8 cellular contexts compared by ENCODE assay signal in the genomic region with DNA sequence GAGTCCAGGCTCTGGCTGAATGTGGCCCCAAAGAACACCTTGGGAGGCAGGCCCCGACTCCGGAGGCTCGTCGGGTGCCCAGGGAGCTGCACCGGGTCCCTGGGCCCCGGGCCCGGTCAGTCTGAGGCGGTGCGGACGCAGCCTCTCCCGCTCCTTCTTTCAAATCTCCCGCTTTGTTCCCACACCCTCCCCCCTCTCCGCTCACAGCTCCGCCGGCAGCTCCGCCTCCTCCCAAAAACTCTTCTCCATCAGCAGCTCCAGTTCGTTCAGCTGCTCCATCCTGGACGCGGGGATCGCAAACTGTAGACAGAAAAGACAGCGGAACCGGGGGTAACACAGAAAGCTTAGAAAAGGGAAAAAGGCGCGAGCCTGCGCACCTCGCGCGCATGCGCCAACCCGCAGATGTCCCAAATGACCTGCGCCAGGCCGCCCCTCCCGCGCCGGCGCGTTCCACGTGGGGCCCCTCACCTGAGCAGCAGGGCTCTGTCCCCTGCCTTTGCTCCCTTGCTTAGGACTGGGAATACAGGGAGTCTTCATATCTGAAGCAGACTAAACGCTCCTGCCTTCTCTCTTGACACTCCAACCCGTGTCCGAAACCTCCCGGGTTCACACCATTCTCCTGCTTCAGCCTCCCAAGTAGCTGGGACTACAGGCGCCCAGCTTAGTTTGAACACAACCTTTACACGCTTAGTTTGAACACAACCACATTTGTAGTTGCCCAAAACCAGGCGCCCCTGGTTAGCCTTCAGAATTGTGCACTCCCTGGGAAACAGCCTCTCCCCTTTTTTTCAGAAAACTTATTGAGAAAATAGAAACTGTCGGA. TPM values are rescaled to one million over a fixed set of nuclear protein-coding genes. Genes with fewer than 3 reads are reported as not detected.
A peak's percentile ranks its signal among the peaks of the same experiment; 100 is the strongest.
DNase-seq lines count a peak whose midpoint lies in the region; ATAC-seq, FAIRE-seq and TF ChIP-seq lines count a peak whose summit lies in the region.

A gene with protein sequence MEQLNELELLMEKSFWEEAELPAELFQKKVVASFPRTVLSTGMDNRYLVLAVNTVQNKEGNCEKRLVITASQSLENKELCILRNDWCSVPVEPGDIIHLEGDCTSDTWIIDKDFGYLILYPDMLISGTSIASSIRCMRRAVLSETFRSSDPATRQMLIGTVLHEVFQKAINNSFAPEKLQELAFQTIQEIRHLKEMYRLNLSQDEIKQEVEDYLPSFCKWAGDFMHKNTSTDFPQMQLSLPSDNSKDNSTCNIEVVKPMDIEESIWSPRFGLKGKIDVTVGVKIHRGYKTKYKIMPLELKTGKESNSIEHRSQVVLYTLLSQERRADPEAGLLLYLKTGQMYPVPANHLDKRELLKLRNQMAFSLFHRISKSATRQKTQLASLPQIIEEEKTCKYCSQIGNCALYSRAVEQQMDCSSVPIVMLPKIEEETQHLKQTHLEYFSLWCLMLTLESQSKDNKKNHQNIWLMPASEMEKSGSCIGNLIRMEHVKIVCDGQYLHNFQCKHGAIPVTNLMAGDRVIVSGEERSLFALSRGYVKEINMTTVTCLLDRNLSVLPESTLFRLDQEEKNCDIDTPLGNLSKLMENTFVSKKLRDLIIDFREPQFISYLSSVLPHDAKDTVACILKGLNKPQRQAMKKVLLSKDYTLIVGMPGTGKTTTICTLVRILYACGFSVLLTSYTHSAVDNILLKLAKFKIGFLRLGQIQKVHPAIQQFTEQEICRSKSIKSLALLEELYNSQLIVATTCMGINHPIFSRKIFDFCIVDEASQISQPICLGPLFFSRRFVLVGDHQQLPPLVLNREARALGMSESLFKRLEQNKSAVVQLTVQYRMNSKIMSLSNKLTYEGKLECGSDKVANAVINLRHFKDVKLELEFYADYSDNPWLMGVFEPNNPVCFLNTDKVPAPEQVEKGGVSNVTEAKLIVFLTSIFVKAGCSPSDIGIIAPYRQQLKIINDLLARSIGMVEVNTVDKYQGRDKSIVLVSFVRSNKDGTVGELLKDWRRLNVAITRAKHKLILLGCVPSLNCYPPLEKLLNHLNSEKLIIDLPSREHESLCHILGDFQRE (minus strand): TSS at position 388 of the 823 bp plus-strand sequence. CDS start 109 bp downstream, at position 279.

- H3K27ac Mint-ChIP-seq in WTC11, result peak within 1 kb of the TSS; percentile 99
- H3K27ac Mint-ChIP-seq in immature natural killer cell, result peak within 1 kb of the TSS; percentile 66 to 89 (median 80)

- no peak for FAIRE-seq in bronchial epithelial cell (lab: Jason Lieb, UNC)

- peak within 1 kb of the TSS; percentile 58 for H3K27ac ChIP-seq in AG04450 (ENCODE audit: low read depth, low read length)

- H3K27me3 Mint-ChIP-seq in WTC11 (ENCODE audit: low read depth), result peaks cover 12% of the 10 kb centered on the region
- peaks cover 2 to 4% (median 3%) of the 10 kb centered on the region in 3 donors for H3K27me3 Mint-ChIP-seq in immature natural killer cell (ENCODE audit: low read depth in 3 of 3)

- peaks cover 24% of the 10 kb centered on the region for H3K4me1 Mint-ChIP-seq in WTC11
- peaks cover 13 to 29% of the 10 kb centered on the region in 2 donors for H3K4me1 Mint-ChIP-seq in immature natural killer cell

- H3K9me3 ChIP-seq in AG04450 (ENCODE audit: control insufficient read depth, insufficient read depth, low read length), result no peaks in the 10 kb centered on the region

- H3K4me3 Mint-ChIP-seq in WTC11 (peak within 1 kb of the TSS; percentile 96), immature natural killer cell (peak within 1 kb of the TSS; percentile 94 to 99 (median 97))

- peaks cover 32% of the 10 kb centered on the region for H3K36me3 Mint-ChIP-seq in WTC11
- peaks cover 0 to 5% (median 0%) of the 10 kb centered on the region in 3 donors for H3K36me3 Mint-ChIP-seq in immature natural killer cell

- DNase-seq in AG04450 (ENCODE audit: low read depth, low spot score) (no peak), NCI-H2196 (lab: John Stamatoyannopoulos, UW; ENCODE audit: unreplicated experiment) (peak; percentile 55), WTC11 (ENCODE audit: low spot score) (peak; percentile 85), bronchial epithelial cell (ENCODE audit: low read depth) (peak; percentile 53), immature natural killer cell (peak; percentile 66 to 75 (median 71))
- peak; percentile 66 to 73 for DNase-seq in stimulated activated CD4-positive, alpha-beta T cell treated with anti-CD3 and anti-CD28 coated beads, Interleukin-12 subunit alpha, Interleukin-12 subunit beta, amount 100 ng/mL, for 24 hours (ENCODE audit: low read depth in 2 of 2)

- H3K4me3 ChIP-seq in AG04450 (ENCODE audit: low read depth, low read length), result peak within 1 kb of the TSS; percentile 82
- peak within 1 kb of the TSS; percentile 51 for H3K4me3 ChIP-seq in bronchial epithelial cell (ENCODE audit: low read depth, low read length)

- POLR2A ChIA-PET in AG04450 (lab: Yijun Ruan, JAX) (interaction anchor here (0.6 kb wide), 1 partner anchor 72 kb away, joined by 3 read pairs; no protein-coding TSS in a partner anchor), WTC11 (lab: Charles Lee) (interaction anchor here (0.9 to 1.3 kb wide), 4 partner anchors 24 to 430 kb away, joined by 3 to 7 read pairs (median 4); a partner anchor contains a TSS)

- TF ChIP-seq CTCF in AG04450 (IDR thresholded peaks at IDR 0.05; ENCODE audit: low read depth, low read length) (no peak), WTC11 (IDR thresholded peaks at IDR 0.05) (no peak), bronchial epithelial cell (IDR thresholded peaks at IDR 0.05; ENCODE audit: insufficient read depth, low read length, severe bottlenecking) (no peak)

- ATAC-seq in GM18868 (IDR thresholded peaks at IDR 0.05; ENCODE audit: unreplicated experiment) (peak; percentile 97), HG03097 (IDR thresholded peaks at IDR 0.05; ENCODE audit: low FRiP score, unreplicated experiment) (peak; percentile 76), WTC11 (peak; percentile 91)

- H3K36me3 ChIP-seq in bronchial epithelial cell (ENCODE audit: control insufficient read depth, insufficient read depth, low read length), result no peaks in the 10 kb centered on the region

- no peaks in the 10 kb centered on the region for H3K9me3 Mint-ChIP-seq in WTC11
- H3K9me3 Mint-ChIP-seq in immature natural killer cell, result no peaks in the 10 kb centered on the region

- CTCF ChIA-PET in AG04450 (lab: Charles Lee) (interaction anchor here (1.0 kb wide), 1 partner anchor 65 kb away, joined by 3 read pairs; a partner anchor contains a TSS), WTC11 (lab: Charles Lee) (interaction anchor here (0.5 to 1.3 kb wide), 5 partner anchors 54 to 357 kb away, joined by 3 to 9 read pairs (median 3); a partner anchor contains a TSS)

- H3K27me3 ChIP-seq in AG04450 (ENCODE audit: control insufficient read depth, insufficient read depth, low read length) (no peaks in the 10 kb centered on the region), bronchial epithelial cell (ENCODE audit: control insufficient read depth, insufficient read depth, low read length) (no peaks in the 10 kb centered on the region)

TF ChIP-seq in WTC11, 78 proteins besides CTCF, POLR2A, EP300 and RAD21 (continues in another document):
- TF ChIP-seq NFYB (CRISPR knock-in tag; conservative IDR thresholded peaks at IDR 0.05; ENCODE audit: low read depth) (no peak), NFATC4 (CRISPR knock-in tag; IDR thresholded peaks at IDR 0.05) (no peak), GABPB1 (CRISPR knock-in tag; IDR thresholded peaks at IDR 0.05) (no peak; the same call in 1 of the 2 replicates), TP53 (CRISPR knock-in tag; IDR thresholded peaks at IDR 0.05) (no peak), ZBTB21 (CRISPR knock-in tag; IDR thresholded peaks at IDR 0.05; ENCODE audit: borderline replicate concordance) (no peak), ZNF416 (CRISPR knock-in tag; IDR thresholded peaks at IDR 0.05) (no peak), CREM (CRISPR knock-in tag; IDR thresholded peaks at IDR 0.05) (peak; percentile 75; the same call in 1 of the 2 replicates)
- TF ChIP-seq, protein P1, sequence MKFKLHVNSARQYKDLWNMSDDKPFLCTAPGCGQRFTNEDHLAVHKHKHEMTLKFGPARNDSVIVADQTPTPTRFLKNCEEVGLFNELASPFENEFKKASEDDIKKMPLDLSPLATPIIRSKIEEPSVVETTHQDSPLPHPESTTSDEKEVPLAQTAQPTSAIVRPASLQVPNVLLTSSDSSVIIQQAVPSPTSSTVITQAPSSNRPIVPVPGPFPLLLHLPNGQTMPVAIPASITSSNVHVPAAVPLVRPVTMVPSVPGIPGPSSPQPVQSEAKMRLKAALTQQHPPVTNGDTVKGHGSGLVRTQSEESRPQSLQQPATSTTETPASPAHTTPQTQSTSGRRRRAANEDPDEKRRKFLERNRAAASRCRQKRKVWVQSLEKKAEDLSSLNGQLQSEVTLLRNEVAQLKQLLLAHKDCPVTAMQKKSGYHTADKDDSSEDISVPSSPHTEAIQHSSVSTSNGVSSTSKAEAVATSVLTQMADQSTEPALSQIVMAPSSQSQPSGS (CRISPR knock-in tag; IDR thresholded peaks at IDR 0.05; ENCODE audit: borderline replicate concordance, low read depth), result no peak
- TF ChIP-seq, protein P2, sequence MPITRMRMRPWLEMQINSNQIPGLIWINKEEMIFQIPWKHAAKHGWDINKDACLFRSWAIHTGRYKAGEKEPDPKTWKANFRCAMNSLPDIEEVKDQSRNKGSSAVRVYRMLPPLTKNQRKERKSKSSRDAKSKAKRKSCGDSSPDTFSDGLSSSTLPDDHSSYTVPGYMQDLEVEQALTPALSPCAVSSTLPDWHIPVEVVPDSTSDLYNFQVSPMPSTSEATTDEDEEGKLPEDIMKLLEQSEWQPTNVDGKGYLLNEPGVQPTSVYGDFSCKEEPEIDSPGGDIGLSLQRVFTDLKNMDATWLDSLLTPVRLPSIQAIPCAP (CRISPR knock-in tag; IDR thresholded peaks at IDR 0.05), result peak; percentile 90; the same call in 1 of the 2 replicates
- TF ChIP-seq, protein P3, sequence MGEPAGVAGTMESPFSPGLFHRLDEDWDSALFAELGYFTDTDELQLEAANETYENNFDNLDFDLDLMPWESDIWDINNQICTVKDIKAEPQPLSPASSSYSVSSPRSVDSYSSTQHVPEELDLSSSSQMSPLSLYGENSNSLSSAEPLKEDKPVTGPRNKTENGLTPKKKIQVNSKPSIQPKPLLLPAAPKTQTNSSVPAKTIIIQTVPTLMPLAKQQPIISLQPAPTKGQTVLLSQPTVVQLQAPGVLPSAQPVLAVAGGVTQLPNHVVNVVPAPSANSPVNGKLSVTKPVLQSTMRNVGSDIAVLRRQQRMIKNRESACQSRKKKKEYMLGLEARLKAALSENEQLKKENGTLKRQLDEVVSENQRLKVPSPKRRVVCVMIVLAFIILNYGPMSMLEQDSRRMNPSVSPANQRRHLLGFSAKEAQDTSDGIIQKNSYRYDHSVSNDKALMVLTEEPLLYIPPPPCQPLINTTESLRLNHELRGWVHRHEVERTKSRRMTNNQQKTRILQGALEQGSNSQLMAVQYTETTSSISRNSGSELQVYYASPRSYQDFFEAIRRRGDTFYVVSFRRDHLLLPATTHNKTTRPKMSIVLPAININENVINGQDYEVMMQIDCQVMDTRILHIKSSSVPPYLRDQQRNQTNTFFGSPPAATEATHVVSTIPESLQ (CRISPR knock-in tag; IDR thresholded peaks at IDR 0.05), result no peak

RNA-seq across cellular contexts. Expression of the gene that starts here (rescaled TPM):
- polyA plus RNA-seq in AG04450 (2011; rRNA removed) (1.6 and 2.5 TPM in 2 replicates), immature natural killer cell (under 1 TPM in 2 of 3 donors, not detected in 1; 0.21 to 0.94 TPM)
- polyA minus RNA-seq in AG04450 (2011; rRNA and poly(A)+ RNA removed), result 1.7 and 4.4 TPM in 2 replicates
- total RNA-seq in WTC11 (2021) (39.3 to 46.3 TPM (median 43.0 TPM) in 3 replicates), bronchial epithelial cell (1.9 and 3.4 TPM in 2 replicates)

Comparison
In these comparisons a context has a peak if more than half of its experiments do, and no peak if none do; other contexts are left out.
1. Peak in DNase-seq in immature natural killer cell; RNA of the gene not detected or under 1 TPM.